ENCODE assay signal across 8 cellular contexts in the genomic region with DNA sequence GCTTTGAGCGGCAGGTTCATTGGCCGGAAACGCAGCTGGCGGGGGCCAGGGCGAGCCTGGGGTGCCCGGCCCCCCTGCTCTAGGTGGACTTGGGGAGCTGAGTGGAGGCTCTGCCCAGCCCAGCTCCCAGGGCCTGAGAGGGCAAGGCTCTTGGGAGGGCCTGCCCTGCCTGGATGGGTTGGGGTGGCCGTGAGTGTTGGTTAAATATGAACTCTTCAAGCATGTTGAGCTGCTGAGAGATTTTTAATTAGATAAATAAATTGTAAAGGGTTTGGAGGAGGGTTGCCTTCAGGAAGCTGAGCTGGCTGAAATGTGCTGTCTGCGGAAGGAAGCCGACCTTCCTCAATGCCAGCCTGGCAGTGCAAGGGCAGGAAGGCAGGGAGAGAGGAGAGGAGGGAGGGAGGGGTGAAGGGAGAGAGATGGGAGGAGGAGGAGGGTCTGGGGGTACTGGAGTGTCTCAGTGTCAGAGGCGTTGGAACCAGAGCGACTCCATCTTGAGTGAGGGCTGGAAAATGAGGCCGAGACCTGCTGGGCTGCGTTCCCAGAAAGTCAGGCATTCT. TPM values are rescaled to one million over a fixed set of nuclear protein-coding genes. Genes with fewer than 3 reads are reported as not detected.
A peak's percentile ranks its signal among the peaks of the same experiment; 100 is the strongest.
DNase-seq lines count a peak whose midpoint lies in the region; ATAC-seq and TF ChIP-seq lines count a peak whose summit lies in the region.

No MANE protein-coding gene starts in this region.

- H3F3A ChIP-seq in PC-9 (ENCODE audit: insufficient read depth, low read depth): peaks cover 9% of the 10 kb centered on the region

- peak overlapping the region; percentile 66 for H2AFZ ChIP-seq in PC-9

- TF ChIP-seq POLR2A in ovary (IDR thresholded peaks at IDR 0.05): no peak

- H3K27ac Mint-ChIP-seq in glutamatergic neuron (ENCODE audit: unreplicated experiment): no peak overlapping the region

- H3K4me3 ChIP-seq in BLaER1: peak overlapping the region; percentile 27; the same call in 1 of the 2 replicates
- H3K4me3 ChIP-seq in PC-9: peak overlapping the region; percentile 55
- H3K4me3 ChIP-seq in ovary: peak overlapping the region; percentile 19

- no peaks in the 10 kb centered on the region for H3K36me3 ChIP-seq in BLaER1
- H3K36me3 ChIP-seq in PC-9 (ENCODE audit: low read depth): no peaks in the 10 kb centered on the region
- H3K36me3 ChIP-seq in ovary: no peaks in the 10 kb centered on the region

- POLR2A ChIA-PET in PC-9 (lab: Charles Lee; ENCODE audit: unreplicated experiment): interaction anchor here (0.6 to 0.7 kb wide), 4 partner anchors 39 to 319 kb away, joined by 3 to 8 read pairs (median 5); no protein-coding TSS in a partner anchor

- H3K4me3 Mint-ChIP-seq in glutamatergic neuron (ENCODE audit: unreplicated experiment): no peak overlapping the region

- 12 to 20% (median 18%) methylated on average over 13 of the region's 13 CpGs for WGBS in ovary, 3 donors

- H3K9ac ChIP-seq in BLaER1: no peak overlapping the region

- ATAC-seq in esophagus mucosa (peak; percentile 22), GM18861 (IDR thresholded peaks at IDR 0.05; ENCODE audit: unreplicated experiment) (no peak)

- H3K9me2 ChIP-seq in PC-9 (ENCODE audit: insufficient read depth): no peaks in the 10 kb centered on the region

- H3K4me1 ChIP-seq in BLaER1 (peaks cover 31% of the 10 kb centered on the region), PC-9 (replicated peaks; ENCODE audit: insufficient read depth) (peaks cover 20% of the 10 kb centered on the region), ovary (ENCODE audit: insufficient read depth) (peaks cover 9% of the 10 kb centered on the region)

- H4K20me1 ChIP-seq in BLaER1: no peaks in the 10 kb centered on the region
- no peaks in the 10 kb centered on the region for H4K20me1 ChIP-seq in PC-9 (ENCODE audit: insufficient read depth)

- H3K79me2 ChIP-seq in PC-9 (ENCODE audit: low read depth): no peaks in the 10 kb centered on the region

- H3K27ac ChIP-seq in BLaER1 (peak overlapping the region; percentile 54), PC-9 (no peak overlapping the region), ovary (no peak overlapping the region)

- H3K27me3 Mint-ChIP-seq in glutamatergic neuron (ENCODE audit: unreplicated experiment): peaks cover 3% of the 10 kb centered on the region

- TF ChIP-seq CTCF in PC-9 (conservative IDR thresholded peaks at IDR 0.05) (no peak), ovary (IDR thresholded peaks at IDR 0.05) (no peak), glutamatergic neuron (IDR thresholded peaks at IDR 0.05; ENCODE audit: partially characterized antibody, unreplicated experiment) (no peak)

- H3K36me3 Mint-ChIP-seq in glutamatergic neuron (ENCODE audit: unreplicated experiment): no peaks in the 10 kb centered on the region

- DNase-seq in PC-9 (no peak), ovary (peak in 1 of 5 donors; percentile 22), A172 (ENCODE audit: low spot score) (no peak), glutamatergic neuron (no peak)
- no peak for DNase-seq in stimulated activated naive CD4-positive, alpha-beta T cell (lab: John Stamatoyannopoulos, UW)

- peaks cover 16% of the 10 kb centered on the region for H3K4me1 Mint-ChIP-seq in glutamatergic neuron (ENCODE audit: low read depth, unreplicated experiment)

- H3K27me3 ChIP-seq in BLaER1 (no peaks in the 10 kb centered on the region), PC-9 (ENCODE audit: insufficient read depth, low read depth) (no peaks in the 10 kb centered on the region), ovary (no peaks in the 10 kb centered on the region)

- no peak for TF ChIP-seq EP300 in ovary (IDR thresholded peaks at IDR 0.05)

- CTCF ChIA-PET in PC-9 (lab: Charles Lee): interaction anchor here (1.2 kb wide), 1 partner anchor 61 kb away, joined by 5 read pairs; no protein-coding TSS in a partner anchor

- H3K4me2 ChIP-seq in BLaER1: peak overlapping the region; percentile 86
- H3K4me2 ChIP-seq in PC-9: peak overlapping the region; percentile 90

- peaks cover 8% of the 10 kb centered on the region for H3K9me3 Mint-ChIP-seq in glutamatergic neuron (ENCODE audit: unreplicated experiment)

- H3K9me3 ChIP-seq in BLaER1 (peaks cover 3% of the 10 kb centered on the region; the same call in 1 of the 2 replicates), PC-9 (ENCODE audit: insufficient read depth, low read depth) (no peaks in the 10 kb centered on the region), ovary (no peaks in the 10 kb centered on the region)

- intact Hi-C loops in PC-9 (cut with micrococcal nuclease; ENCODE audit: unreplicated experiment): loop anchor here (2.0 kb wide), 1 partner anchor 30 kb away; no protein-coding TSS in a partner anchor
- intact Hi-C loops in ovary (cut with DNase I): no loop called here

- BruUV-seq in PC-9 (replicated peaks; lab: Mats Ljungman, UMichigan): no TSS peak

RNA-seq across cellular contexts. Expression of gene PMEPA1, which starts 39.4 kb away (rescaled TPM):
- total RNA-seq in PC-9 (2021) (163 and 177 TPM in 2 replicates), esophagus mucosa (2.7 TPM), ovary (10 to 100 TPM in 5 of 7 donors, 1 to 10 TPM in 2; 2.7 to 73.4 (median 17.6) TPM), glutamatergic neuron (ENCODE audit: unreplicated experiment) (14.4 TPM)
- polyA plus RNA-seq in ovary: 10 to 100 TPM; 14.6 to 28.5 TPM
- 10.5 and 12.3 TPM in 2 replicates for total RNA-seq in A172 (2014; rRNA removed; shearing (Covaris generic))
